In the genomic region with DNA sequence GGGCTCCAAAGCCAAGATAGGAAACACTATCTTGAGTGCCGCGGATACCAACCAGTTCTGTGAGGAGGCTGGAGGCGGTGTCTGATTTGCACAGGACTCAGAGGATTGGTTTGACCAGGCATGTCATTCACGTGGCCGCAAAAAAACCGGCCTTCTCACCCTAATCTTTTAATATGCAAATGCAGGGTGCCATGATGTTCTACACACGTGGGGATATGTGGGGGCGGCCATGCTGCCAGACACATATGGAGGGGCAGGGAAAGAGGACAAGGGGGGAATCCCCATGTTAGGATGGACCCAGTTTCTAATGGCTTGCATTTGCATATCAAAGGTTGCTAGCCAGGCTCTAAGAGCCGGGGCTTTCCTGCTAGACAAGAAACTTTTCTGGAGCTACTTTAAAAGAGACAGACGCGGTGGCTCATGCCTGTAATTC, we compare ENCODE assay signal across 8 cellular contexts.
A peak's percentile ranks its signal among the peaks of the same experiment; 100 is the strongest.
DNase-seq lines count a peak whose midpoint lies in the region; ATAC-seq, FAIRE-seq and TF ChIP-seq lines count a peak whose summit lies in the region.

No MANE protein-coding gene starts in this region.

- H4K20me1 ChIP-seq in GM12878 (ENCODE audit: control insufficient read depth, insufficient read depth): no peaks in the 10 kb centered on the region

- H3K27me3 ChIP-seq in GM12878 (replicated peaks in 1 of 2; ENCODE audit: control insufficient read depth in 2 of 2, insufficient read depth in 2 of 2, low read length in 1 of 2) (no peaks in the 10 kb centered on the region), neuron (ENCODE audit: insufficient read depth, low read length) (no peaks in the 10 kb centered on the region)

- no peaks in the 10 kb centered on the region for H3K79me2 ChIP-seq in GM12878 (ENCODE audit: control insufficient read depth, insufficient read depth, low read length)

- no peak for TF ChIP-seq POLR2A in GM12878 (IDR thresholded peaks at IDR 0.05; ENCODE audit: low read depth, low read length)
- TF ChIP-seq POLR2A in H54 (IDR thresholded peaks at IDR 0.05; ENCODE audit: low read depth, low read length): no peak

- H3K36me3 ChIP-seq in GM12878 (ENCODE audit: control insufficient read depth in 2 of 2, insufficient read depth in 2 of 2, low read length in 1 of 2): no peaks in the 10 kb centered on the region
- H3K36me3 ChIP-seq in neuron (ENCODE audit: insufficient read depth, low read length): no peaks in the 10 kb centered on the region

- WGBS in GM12878 (ENCODE audit: insufficient coverage, insufficient replicate concordance, low lambda C conversion rate, missing lambda C conversion rate): 1% methylated on average over 11 of the region's 11 CpGs

- peak overlapping the region; percentile 75 for H3K4me2 ChIP-seq in GM12878 (ENCODE audit: control insufficient read depth, insufficient read depth)

- no peak for TF ChIP-seq CTCF in GM12878 (IDR thresholded peaks at IDR 0.05 in 2 of 3, conservative IDR thresholded peaks at IDR 0.05 in 1 of 3; ENCODE audit: control insufficient read depth in 2 of 3, extremely low read depth in 1 of 3, insufficient read depth in 1 of 3, low read depth in 3 of 3, low read length in 3 of 3)

- H3K4me1 ChIP-seq in GM12878 (ENCODE audit: control insufficient read depth, insufficient read depth, low read length) (peaks cover 43% of the 10 kb centered on the region), neuron (ENCODE audit: insufficient read depth, low read length) (peaks cover 13% of the 10 kb centered on the region)

- BruUV-seq in GM12878 (replicated peaks; lab: Mats Ljungman, UMichigan): no TSS peak

- POLR2A ChIA-PET in GM12878 (lab: Charles Lee): interaction anchor here (0.7 to 1.7 kb wide), 2 partner anchors 68 to 312 kb away, joined by 9 to 13 read pairs; no protein-coding TSS in a partner anchor

- peak; percentile 97 for FAIRE-seq in GM12878 (lab: Jason Lieb, UNC)
- no peak for FAIRE-seq in H54 (lab: Jason Lieb, UNC)

- intact Hi-C loops in GM12878 (cut with micrococcal nuclease; ENCODE audit: unreplicated experiment): no loop called here

- H3K27ac ChIP-seq in GM12878 (ENCODE audit: control insufficient read depth, insufficient read depth): peak overlapping the region; percentile 29; the same call in 1 of the 2 replicates

- peak overlapping the region; percentile 37; the same call in 1 of the 2 replicates for H3K9ac ChIP-seq in GM12878 (ENCODE audit: control insufficient read depth, insufficient read depth, low read length)

- ATAC-seq in GM19397 (IDR thresholded peaks at IDR 0.05; ENCODE audit: unreplicated experiment) (peak; percentile 88), HG03280 (IDR thresholded peaks at IDR 0.05; ENCODE audit: unreplicated experiment) (peak; percentile 72), GM12878 (peak; percentile 94)

- H3K9me3 ChIP-seq in GM12878 (replicated peaks; ENCODE audit: control insufficient read depth, insufficient read depth, low read length) (no peaks in the 10 kb centered on the region; the same call in 2 of the 3 replicates), neuron (ENCODE audit: low read length) (no peaks in the 10 kb centered on the region)

- RAD21 ChIA-PET in GM12878 (lab: Charles Lee; ENCODE audit: unreplicated experiment): interaction anchor here (0.8 to 3.4 kb wide), 4 partner anchors 25 to 462 kb away, joined by 3 to 12 read pairs (median 5); no protein-coding TSS in a partner anchor

- DNase-seq in DMS53 (lab: John Stamatoyannopoulos, UW) (peak; percentile 69), GM12878 (ENCODE audit: low read depth, low spot score) (peak; percentile 69), activated gamma-delta T cell (lab: John Stamatoyannopoulos, UW) (no peak), H54 (ENCODE audit: insufficient read length, low spot score) (no peak), H4 (ENCODE audit: low spot score) (no peak)

- SMC1A ChIA-PET in GM12878 (lab: Charles Lee; ENCODE audit: uncharacterized antibody, unreplicated experiment): interaction anchor here (0.5 to 5.0 kb wide), 6 partner anchors 26 to 461 kb away, joined by 3 to 17 read pairs (median 5); no protein-coding TSS in a partner anchor

- TF ChIP-seq RAD21 in GM12878 (IDR thresholded peaks at IDR 0.05; ENCODE audit: insufficient read depth, low read depth, low read length): no peak

- H3K4me3 ChIP-seq in GM12878 (no peak overlapping the region; the same call in 1 of the 2 replicates), neuron (ENCODE audit: low read length) (no peak overlapping the region)

- CTCF ChIA-PET in GM12878 (lab: Yijun Ruan, JAX): interaction anchor here (0.6 to 6.6 kb wide), 6 partner anchors 25 to 461 kb away, joined by 3 to 115 read pairs (median 6); no protein-coding TSS in a partner anchor

- no peak for TF ChIP-seq EP300 in GM12878 (IDR thresholded peaks at IDR 0.05; ENCODE audit: borderline replicate concordance in 1 of 2, control insufficient read depth in 1 of 2, low read depth in 2 of 2, low read length in 2 of 2)

- H2AFZ ChIP-seq in GM12878 (ENCODE audit: control insufficient read depth, low read depth, low read length) (peak overlapping the region; percentile 95), neuron (ENCODE audit: low read depth, low read length) (peak overlapping the region; percentile 71)

- in situ Hi-C loops in GM12878 (cut with MboI): no loop called here

TF ChIP-seq in GM12878, 131 proteins besides CTCF, POLR2A, EP300 and RAD21 (continues in another document):
- TF ChIP-seq IKZF2 (IDR thresholded peaks at IDR 0.05) (0 out of 4 replicates have a peak, but pooled peaks of 1 of the 2 experiments have one; percentile 31), POU2F2 (IDR thresholded peaks at IDR 0.05; ENCODE audit: borderline replicate concordance, low read depth, low read length) (peak; percentile 98), ZNF207 (IDR thresholded peaks at IDR 0.05; ENCODE audit: borderline replicate concordance) (no peak), CBX5 (IDR thresholded peaks at IDR 0.05; ENCODE audit: low read depth) (0 out of 2 replicates have a peak, but pooled peaks have one; percentile 16), EGR1 (IDR thresholded peaks at IDR 0.05; ENCODE audit: borderline replicate concordance in 1 of 2, low read depth in 2 of 2, low read length in 2 of 2) (peak in 1 of 2 experiments; percentile 59; a peak in 2 of 3 replicates), ZNF274 (IDR thresholded peaks at IDR 0.05; ENCODE audit: insufficient read depth, insufficient read length) (no peak), TAF1 (IDR thresholded peaks at IDR 0.05; ENCODE audit: borderline replicate concordance, low read depth, low read length) (no peak), ASH2L (IDR thresholded peaks at IDR 0.05; ENCODE audit: borderline replicate concordance, low read depth) (no peak), SIX5 (IDR thresholded peaks at IDR 0.05; ENCODE audit: low read depth, low read length, severe bottlenecking) (peak; percentile 0), SIN3A (IDR thresholded peaks at IDR 0.05; ENCODE audit: low read depth, low read length) (peak; percentile 65; the same call in 1 of the 2 replicates), YY1 (IDR thresholded peaks at IDR 0.05; ENCODE audit: low read depth, low read length) (peak; percentile 94), DPF2 (IDR thresholded peaks at IDR 0.05) (peak; percentile 52; the same call in 1 of the 2 replicates), MXI1 (IDR thresholded peaks at IDR 0.05; ENCODE audit: low read depth, low read length) (peak; percentile 87), RELA (IDR thresholded peaks at IDR 0.05; ENCODE audit: borderline replicate concordance, partially characterized antibody) (peak; percentile 46), YBX1 (IDR thresholded peaks at IDR 0.05) (no peak), TCF12 (IDR thresholded peaks at IDR 0.05; ENCODE audit: low read depth, low read length) (no peak), MAX (IDR thresholded peaks at IDR 0.05; ENCODE audit: low read depth, low read length) (peak; percentile 52; the same call in 1 of the 2 replicates), PKNOX1 (IDR thresholded peaks at IDR 0.05) (peak; percentile 97), IKZF1 (conservative IDR thresholded peaks at IDR 0.05) (peak; percentile 65), HDAC2 (IDR thresholded peaks at IDR 0.05) (no peak), BCL11A (IDR thresholded peaks at IDR 0.05; ENCODE audit: low read depth, low read length) (no peak)
- TF ChIP-seq, protein P1, sequence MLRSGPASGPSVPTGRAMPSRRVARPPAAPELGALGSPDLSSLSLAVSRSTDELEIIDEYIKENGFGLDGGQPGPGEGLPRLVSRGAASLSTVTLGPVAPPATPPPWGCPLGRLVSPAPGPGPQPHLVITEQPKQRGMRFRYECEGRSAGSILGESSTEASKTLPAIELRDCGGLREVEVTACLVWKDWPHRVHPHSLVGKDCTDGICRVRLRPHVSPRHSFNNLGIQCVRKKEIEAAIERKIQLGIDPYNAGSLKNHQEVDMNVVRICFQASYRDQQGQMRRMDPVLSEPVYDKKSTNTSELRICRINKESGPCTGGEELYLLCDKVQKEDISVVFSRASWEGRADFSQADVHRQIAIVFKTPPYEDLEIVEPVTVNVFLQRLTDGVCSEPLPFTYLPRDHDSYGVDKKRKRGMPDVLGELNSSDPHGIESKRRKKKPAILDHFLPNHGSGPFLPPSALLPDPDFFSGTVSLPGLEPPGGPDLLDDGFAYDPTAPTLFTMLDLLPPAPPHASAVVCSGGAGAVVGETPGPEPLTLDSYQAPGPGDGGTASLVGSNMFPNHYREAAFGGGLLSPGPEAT (IDR thresholded peaks at IDR 0.05; ENCODE audit: low read depth): 0 out of 2 replicates have a peak, but pooled peaks have one; percentile 56

Comparison
In these comparisons a context has a peak if more than half of its experiments do, and no peak if none do; other contexts are left out.
1. DNase-seq: peak in DMS53 (single experiment) and GM12878 (single experiment); none in activated gamma-delta T cell (single experiment), H54 (single experiment) and H4 (single experiment).
2. Peak in every context shown above with its lines, with median percentiles within 50 percentile points of each other: ATAC-seq.